ENCODE assay signal across 15 cellular contexts in the genomic region with DNA sequence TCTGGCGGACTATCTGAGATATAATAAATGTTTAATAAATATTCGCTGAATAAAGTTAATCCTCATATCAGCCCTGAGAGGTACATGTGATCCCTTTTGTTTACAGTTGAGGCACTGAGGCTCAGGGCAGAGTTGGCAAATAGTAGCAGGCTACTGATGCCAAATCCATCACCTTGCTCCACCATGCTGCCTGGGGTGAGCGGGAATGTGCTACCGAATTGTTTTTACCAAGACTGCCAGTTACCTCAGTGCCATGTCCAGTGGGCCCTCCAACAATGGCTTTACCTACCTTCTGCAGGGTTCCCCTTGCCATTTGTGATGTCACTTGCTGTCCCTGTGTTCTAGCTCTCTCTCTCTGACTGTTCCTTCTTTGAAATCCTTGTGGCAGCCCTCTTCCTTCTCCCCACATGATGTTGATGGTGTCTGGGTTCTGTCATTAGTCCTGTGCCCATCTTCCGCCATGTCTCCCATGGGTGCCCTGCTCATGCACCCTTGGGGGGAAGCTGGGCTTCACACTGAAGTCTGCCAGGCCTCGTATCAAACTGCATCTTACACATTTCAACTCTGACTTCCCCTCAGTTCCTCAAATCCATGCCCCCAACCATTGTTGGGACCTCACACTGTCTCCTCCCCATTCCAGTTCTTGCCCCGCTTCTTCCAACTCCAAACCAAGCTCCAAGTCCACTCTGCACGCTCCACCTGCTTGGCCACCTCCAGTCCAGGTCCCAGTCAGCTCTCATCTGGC. TPM values are rescaled to one million over a fixed set of nuclear protein-coding genes. Genes with fewer than 3 reads are reported as not detected.
DNase-seq lines count a peak whose midpoint lies in the region; ATAC-seq and TF ChIP-seq lines count a peak whose summit lies in the region.
"Had no signal": no experiment of that assay in that cellular context is flagged by ENCODE, and none has a peak within 500 bp of the region (broad histone marks: within the 10 kb centered on the region; RNA-seq: fewer than 3 reads in every experiment).

No MANE protein-coding gene starts in this region.

- no peak overlapping the region for H3K4me2 ChIP-seq in H9 (ENCODE audit: insufficient read depth, insufficient read length, low read length)
- H3K4me2 ChIP-seq in trophoblast cell (ENCODE audit: low read length): no peak overlapping the region

- H3K18ac ChIP-seq in H9 (ENCODE audit: insufficient read length, low read depth, low read length) (no peak overlapping the region), trophoblast cell (ENCODE audit: low read length) (peak overlapping the region; percentile 17)

- no peak overlapping the region for H3T11ph ChIP-seq in H9 (ENCODE audit: low read length)

- H3K27me3 ChIP-seq in H9 (ENCODE audit: insufficient read depth, low read length) (no peaks in the 10 kb centered on the region), trophoblast cell (ENCODE audit: insufficient read depth, low read length) (no peaks in the 10 kb centered on the region)

- no peak for ATAC-seq in GM19467 (IDR thresholded peaks at IDR 0.05; ENCODE audit: unreplicated experiment)

- H3K4me1 Mint-ChIP-seq in H9: peaks cover 16 to 26% of the 10 kb centered on the region in 2 experiments
- H3K4me1 Mint-ChIP-seq: CD8-positive, alpha-beta memory T cell had no signal

- peaks cover 2% of the 10 kb centered on the region; the same call in 1 of the 2 replicates for H3K4me1 ChIP-seq in H9 (ENCODE audit: insufficient read depth, low read length)
- peaks cover 44 to 65% of the 10 kb centered on the region in 2 experiments for H3K4me1 ChIP-seq in trophoblast cell (ENCODE audit: control insufficient read depth in 1 of 2, insufficient read depth in 2 of 2, low read length in 2 of 2)

- H3K56ac ChIP-seq in H9 (ENCODE audit: insufficient read length, low read depth, low read length): no peak overlapping the region

- no peaks in the 10 kb centered on the region for H4K20me1 ChIP-seq in H9 (ENCODE audit: control insufficient read depth, insufficient read depth, insufficient read length)

- H3K4me3 Mint-ChIP-seq in H9: no peak overlapping the region
- H3K4me3 Mint-ChIP-seq: CD14-positive monocyte; CD8-positive, alpha-beta memory T cell had no signal

- H3K4ac ChIP-seq in H9 (ENCODE audit: low read depth, low read length) (no peak overlapping the region), trophoblast cell (ENCODE audit: low read depth, low read length) (no peak overlapping the region)

- H2BK12ac ChIP-seq in H9 (ENCODE audit: insufficient read length, low read depth, low read length): no peak overlapping the region
- H2BK12ac ChIP-seq in trophoblast cell (ENCODE audit: low read length): no peak overlapping the region

- WGBS in H9 (ENCODE audit: extremely low coverage, insufficient read length, low lambda C conversion rate): no CpG with 5 or more reads among the region's 8 CpGs
- WGBS in trophoblast cell (ENCODE audit: extremely low coverage, insufficient coverage, insufficient read length): no CpG with 5 or more reads among the region's 8 CpGs

- no peak overlapping the region for H4K91ac ChIP-seq in H9 (ENCODE audit: insufficient read length, low read depth, low read length)
- no peak overlapping the region for H4K91ac ChIP-seq in trophoblast cell (ENCODE audit: low read depth, low read length)

- no peaks in the 10 kb centered on the region for H3K9me3 Mint-ChIP-seq in H9
- H3K9me3 Mint-ChIP-seq: CD8-positive, alpha-beta memory T cell had no signal

- H2AFZ ChIP-seq in H9 (ENCODE audit: low read length) (no peak overlapping the region), trophoblast cell (ENCODE audit: insufficient read depth, low read length, poor library complexity) (no peak overlapping the region)

- H3K23me2 ChIP-seq in H9 (ENCODE audit: insufficient read length, low read depth, low read length, poor library complexity, severe bottlenecking): peaks cover 3% of the 10 kb centered on the region

- H3K27ac Mint-ChIP-seq in H9: no peak overlapping the region
- H3K27ac Mint-ChIP-seq: CD14-positive monocyte had no signal

- H3K14ac ChIP-seq in H9 (ENCODE audit: insufficient read depth, low read length): no peak overlapping the region; the same call in 1 of the 2 replicates
- H3K14ac ChIP-seq in trophoblast cell (ENCODE audit: low read length): no peak overlapping the region

- H3K9me3 ChIP-seq in H9 (ENCODE audit: control insufficient read depth, low read depth, low read length): no peaks in the 10 kb centered on the region
- no peaks in the 10 kb centered on the region for H3K9me3 ChIP-seq in trophoblast cell (ENCODE audit: insufficient read depth, low read depth, low read length)
- H3K9me3 ChIP-seq: Caco-2 had no signal

- H3K9ac ChIP-seq in H9 (ENCODE audit: extremely low read depth, insufficient read length, low read length): no peak overlapping the region
- no peak overlapping the region for H3K9ac ChIP-seq in trophoblast cell (ENCODE audit: low read length)

- H4K8ac ChIP-seq in H9 (replicated peaks; ENCODE audit: insufficient read length, low read depth, low read length): no peak overlapping the region
- H4K8ac ChIP-seq in trophoblast cell (ENCODE audit: low read depth, low read length): no peak overlapping the region

- no peak overlapping the region for H4K5ac ChIP-seq in H9 (ENCODE audit: insufficient read length, low read depth, low read length)

- H3K27ac ChIP-seq in H9 (ENCODE audit: insufficient read length, low read depth, low read length) (no peak overlapping the region), trophoblast cell (ENCODE audit: low read depth, low read length) (no peak overlapping the region)

- peak; percentile 8 for DNase-seq in activated CD8-positive, alpha-beta memory T cell treated with anti-CD3 and anti-CD28 coated beads, Interleukin-2, amount 50 U/mL, for 48 hours
- no peak for DNase-seq in activated CD8-positive, alpha-beta memory T cell treated with anti-CD3 and anti-CD28 coated beads for 24 hours
- DNase-seq in H9: peak; percentile 5
- peak; percentile 35 for DNase-seq in islet precursor cell
- no peak for DNase-seq in trophoblast cell
- DNase-seq in kidney glomerular epithelial cell (lab: John Stamatoyannopoulos, UW): no peak
- DNase-seq in HuH-7 (ENCODE audit: low spot score): no peak
- DNase-seq: 8988T; Caco-2; CD8-positive, alpha-beta memory T cell; DND-41; GDM1; IMR-90 had no signal

- peaks cover 39 to 54% of the 10 kb centered on the region in 2 experiments for H3K36me3 ChIP-seq in trophoblast cell (ENCODE audit: control insufficient read depth in 1 of 2, insufficient read depth in 2 of 2, low read length in 2 of 2)

- no peak overlapping the region for H2BK120ac ChIP-seq in H9 (ENCODE audit: low read depth, low read length, poor library complexity, severe bottlenecking)
- H2BK120ac ChIP-seq in trophoblast cell (ENCODE audit: insufficient read depth, low read length, poor library complexity): no peak overlapping the region

- no peak overlapping the region for H3K4me3 ChIP-seq in trophoblast cell (ENCODE audit: low read depth, low read length)

- no peaks in the 10 kb centered on the region for H3K79me1 ChIP-seq in H9 (ENCODE audit: insufficient read depth, low read depth, low read length, poor library complexity, severe bottlenecking)
- H3K79me1 ChIP-seq in trophoblast cell (ENCODE audit: low read length): peaks cover 32% of the 10 kb centered on the region

- H2AK5ac ChIP-seq in H9 (ENCODE audit: insufficient read length, low read length): no peak overlapping the region
- no peak overlapping the region for H2AK5ac ChIP-seq in trophoblast cell (ENCODE audit: low read length)

- H4K12ac ChIP-seq in trophoblast cell (ENCODE audit: low read depth, low read length): no peak overlapping the region

- no peak for TF ChIP-seq CTCF in H9 (conservative IDR thresholded peaks at IDR 0.05)

- no peaks in the 10 kb centered on the region for H3K36me3 Mint-ChIP-seq in H9 (ENCODE audit: insufficient read depth in 1 of 3, low read depth in 3 of 3)
- H3K36me3 Mint-ChIP-seq: CD14-positive monocyte; CD8-positive, alpha-beta memory T cell had no signal

- no peak overlapping the region for H3K23ac ChIP-seq in H9 (ENCODE audit: insufficient read length, low read depth, low read length)
- H3K23ac ChIP-seq in trophoblast cell (ENCODE audit: low read length): no peak overlapping the region

- H2BK15ac ChIP-seq in H9 (ENCODE audit: low read depth, low read length): no peak overlapping the region

- H2BK20ac ChIP-seq in H9 (ENCODE audit: low read depth, low read length, poor library complexity, severe bottlenecking): no peak overlapping the region

- no peaks in the 10 kb centered on the region for H3K79me2 ChIP-seq in H9 (ENCODE audit: insufficient read depth, low read length)
- H3K79me2 ChIP-seq in trophoblast cell (ENCODE audit: control insufficient read depth, insufficient read depth, low read length, poor library complexity): peaks cover 8% of the 10 kb centered on the region

- no peak overlapping the region for H2BK5ac ChIP-seq in H9 (ENCODE audit: insufficient read length, low read length)
- no peak overlapping the region for H2BK5ac ChIP-seq in trophoblast cell (ENCODE audit: low read depth, low read length, poor library complexity)

- H3K27me3 Mint-ChIP-seq in H9 (ENCODE audit: low read depth): peaks cover 31% of the 10 kb centered on the region

RNA-seq across cellular contexts. Expression of a gene that starts 35.4 kb away (rescaled TPM):
- 0.68 and 0.98 TPM in 2 replicates for total RNA-seq in H9 (2021)
- 416 and 421 TPM in 2 replicates for polyA plus RNA-seq in trophoblast cell (2013)
- total RNA-seq: CD8-positive, alpha-beta memory T cell had no signal
- polyA plus RNA-seq: CD8-positive, alpha-beta memory T cell had no signal

Comparison
In these comparisons a context has a peak if more than half of its experiments do, and no peak if none do; other contexts are left out.
1. DNase-seq: peak in activated CD8-positive, alpha-beta memory T cell treated with anti-CD3 and anti-CD28 coated beads, Interleukin-2, amount 50 U/mL, for 48 hours (single experiment), H9 (single experiment) and islet precursor cell (single experiment); none in activated CD8-positive, alpha-beta memory T cell treated with anti-CD3 and anti-CD28 coated beads for 24 hours (single experiment), trophoblast cell (0 of 2), kidney glomerular epithelial cell (single experiment) and HuH-7 (single experiment).